ENCODE assay signal across 20 cellular contexts in the genomic region with DNA sequence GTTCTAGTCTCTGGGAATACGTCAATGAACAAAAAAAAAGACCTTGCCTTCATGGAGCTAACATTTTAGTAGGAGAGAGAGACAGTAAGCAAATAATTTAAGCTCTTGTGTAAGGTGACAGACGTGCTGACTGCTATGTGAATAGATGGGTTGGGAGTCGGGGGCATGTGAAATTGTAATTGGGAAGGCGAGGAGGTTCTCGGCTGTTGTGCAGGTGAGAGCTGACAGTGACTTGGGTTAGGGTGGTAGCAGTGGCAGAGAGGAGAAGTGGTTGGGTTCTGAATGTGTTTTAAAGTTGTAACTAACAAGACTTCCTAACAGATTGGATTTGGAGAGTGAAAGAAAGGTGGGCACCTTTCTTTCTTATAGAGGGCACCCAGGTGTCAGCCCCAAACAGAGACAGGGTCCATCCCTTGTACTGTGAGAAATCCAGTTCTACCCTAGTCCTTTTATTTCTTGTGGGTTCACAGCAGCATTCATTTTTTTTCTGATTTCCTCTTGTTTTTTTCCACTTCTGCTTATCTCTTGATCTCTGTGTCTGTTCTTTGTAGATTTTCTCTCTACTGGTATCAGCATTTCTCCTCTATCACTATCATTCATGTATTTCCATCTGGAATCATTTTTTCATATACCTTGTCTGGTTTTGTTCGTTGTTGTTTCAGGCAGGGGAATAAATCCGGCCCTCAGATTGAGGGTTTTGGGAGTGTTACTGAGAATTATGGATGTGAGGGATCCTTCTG. TPM values are rescaled to one million over a fixed set of nuclear protein-coding genes. Genes with fewer than 3 reads are reported as not detected.
A peak's percentile ranks its signal among the peaks of the same experiment; 100 is the strongest.
DNase-seq lines count a peak whose midpoint lies in the region; ATAC-seq and TF ChIP-seq lines count a peak whose summit lies in the region.
"Had no signal": no experiment of that assay in that cellular context is flagged by ENCODE, and none has a peak within 500 bp of the region (broad histone marks: within the 10 kb centered on the region; RNA-seq: fewer than 3 reads in every experiment).

No MANE protein-coding gene starts in this region.

- POLR2A ChIA-PET in activated CD4-positive, alpha-beta T cell treated with anti-CD3 and anti-CD28 coated beads for 36 hours (lab: Charles Lee), result interaction anchor here (0.6 kb wide), 1 partner anchor 1194 kb away, joined by 3 read pairs; no protein-coding TSS in a partner anchor
- POLR2A ChIA-PET in WTC11 (lab: Charles Lee), result no interaction called here
- POLR2A ChIA-PET in naive thymus-derived CD4-positive, alpha-beta T cell (lab: Charles Lee), result no interaction called here

- H3K4me1 ChIP-seq in naive thymus-derived CD4-positive, alpha-beta T cell (ENCODE audit: control insufficient read depth in 2 of 2, insufficient read depth in 2 of 2, low read length in 2 of 2), result peaks cover 0 to 11% of the 10 kb centered on the region in 2 donors

- no peak for TF ChIP-seq CTCF in WTC11 (IDR thresholded peaks at IDR 0.05)
- TF ChIP-seq CTCF in natural killer cell (IDR thresholded peaks at IDR 0.05), result no peak

- H3K4me3 Mint-ChIP-seq in activated CD4-positive, alpha-beta T cell treated with anti-CD3 and anti-CD28 coated beads, Interleukin-2, amount 10 ng/mL, durations not matched to agents 24 days and 14 days, result no peak overlapping the region
- no peak overlapping the region for H3K4me3 Mint-ChIP-seq in activated CD4-positive, alpha-beta T cell treated with anti-CD3 and anti-CD28 coated beads for 36 hours
- H3K4me3 Mint-ChIP-seq in WTC11 (no peak overlapping the region), natural killer cell (no peak overlapping the region)
- peak overlapping the region in 5 of 10 donors; percentile 6 to 14 (median 8) for H3K4me3 Mint-ChIP-seq in naive thymus-derived CD4-positive, alpha-beta T cell

- H3K27me3 ChIP-seq in naive thymus-derived CD4-positive, alpha-beta T cell (ENCODE audit: control insufficient read depth in 2 of 2, insufficient read depth in 2 of 2, low read length in 2 of 2), result no peaks in the 10 kb centered on the region
- no peaks in the 10 kb centered on the region for H3K27me3 ChIP-seq in H7 (ENCODE audit: control insufficient read depth, insufficient read depth, low read length)
- H3K27me3 ChIP-seq: BLaER1 treated with 17β-estradiol and CSF1 and Interleukin-3, amounts not matched to agents 10 nM and 100 nM had no signal

- H3K27ac ChIP-seq in naive thymus-derived CD4-positive, alpha-beta T cell (ENCODE audit: low read depth, low read length), result no peak overlapping the region
- H3K27ac ChIP-seq: 22Rv1; BLaER1 treated with 17β-estradiol and CSF1 and Interleukin-3, amounts not matched to agents 10 nM and 100 nM had no signal

- ATAC-seq in activated CD4-positive, alpha-beta T cell treated with anti-CD3 and anti-CD28 coated beads for 36 hours, result no peak
- ATAC-seq in WTC11 (no peak), natural killer cell (no peak)
- no peak for ATAC-seq in naive thymus-derived CD4-positive, alpha-beta T cell
- ATAC-seq: GM12878 had no signal

- intact Hi-C loops in activated CD4-positive, alpha-beta T cell treated with anti-CD3 and anti-CD28 coated beads, Interleukin-2, amount 10 ng/mL, durations not matched to agents 24 days and 14 days (cut with micrococcal nuclease), result no loop called here
- intact Hi-C loops in activated CD4-positive, alpha-beta T cell treated with anti-CD3 and anti-CD28 coated beads for 36 hours (cut with DNase I, micrococcal nuclease), result no loop called here
- intact Hi-C loops in naive thymus-derived CD4-positive, alpha-beta T cell (cut with micrococcal nuclease), result no loop called here
- intact Hi-C loops in natural killer cell (cut with micrococcal nuclease), result no loop called here

- CTCF ChIA-PET in activated CD4-positive, alpha-beta T cell treated with anti-CD3 and anti-CD28 coated beads for 36 hours (lab: Charles Lee), result interaction anchor here (0.6 kb wide), 1 partner anchor 35 kb away, joined by 3 read pairs; no protein-coding TSS in a partner anchor
- CTCF ChIA-PET in WTC11 (lab: Charles Lee), result interaction anchor here (0.6 kb wide), 1 partner anchor 43 kb away, joined by 3 read pairs; no protein-coding TSS in a partner anchor
- CTCF ChIA-PET in naive thymus-derived CD4-positive, alpha-beta T cell (lab: Charles Lee), result interaction anchor here (0.6 kb wide), 1 partner anchor 1497 kb away, joined by 4 read pairs; no protein-coding TSS in a partner anchor

- peak overlapping the region; percentile 49 for H3K27ac Mint-ChIP-seq in activated CD4-positive, alpha-beta T cell treated with anti-CD3 and anti-CD28 coated beads, Interleukin-2, amount 10 ng/mL, durations not matched to agents 24 days and 14 days
- no peak overlapping the region for H3K27ac Mint-ChIP-seq in activated CD4-positive, alpha-beta T cell treated with anti-CD3 and anti-CD28 coated beads for 36 hours
- H3K27ac Mint-ChIP-seq in WTC11, result peak overlapping the region; percentile 2; the same call in 1 of the 2 replicates
- peak overlapping the region in 7 of 9 donors; percentile 2 to 83 (median 19) for H3K27ac Mint-ChIP-seq in naive thymus-derived CD4-positive, alpha-beta T cell
- no peak overlapping the region for H3K27ac Mint-ChIP-seq in natural killer cell

- no peaks in the 10 kb centered on the region for H3K36me3 ChIP-seq in naive thymus-derived CD4-positive, alpha-beta T cell (ENCODE audit: control insufficient read depth in 2 of 3, insufficient read depth in 3 of 3, low read length in 3 of 3)
- H3K36me3 ChIP-seq in H7 (replicated peaks; ENCODE audit: control insufficient read depth, insufficient read depth, low read length), result peaks cover 32% of the 10 kb centered on the region

- H3K4me1 Mint-ChIP-seq in activated CD4-positive, alpha-beta T cell treated with anti-CD3 and anti-CD28 coated beads, Interleukin-2, amount 10 ng/mL, durations not matched to agents 24 days and 14 days, result peaks cover 18% of the 10 kb centered on the region
- peaks cover 12% of the 10 kb centered on the region for H3K4me1 Mint-ChIP-seq in activated CD4-positive, alpha-beta T cell treated with anti-CD3 and anti-CD28 coated beads for 36 hours
- no peaks in the 10 kb centered on the region for H3K4me1 Mint-ChIP-seq in WTC11
- peaks cover 15 to 20% (median 15%) of the 10 kb centered on the region in 7 donors for H3K4me1 Mint-ChIP-seq in naive thymus-derived CD4-positive, alpha-beta T cell
- H3K4me1 Mint-ChIP-seq in natural killer cell, result no peaks in the 10 kb centered on the region

- DNase-seq in activated CD4-positive, alpha-beta T cell treated with anti-CD3 and anti-CD28 coated beads, Interleukin-2, amount 10 ng/mL, durations not matched to agents 24 days and 14 days, result no peak
- DNase-seq in activated CD4-positive, alpha-beta T cell treated with anti-CD3 and anti-CD28 coated beads for 36 hours, result no peak
- DNase-seq in OCI-M1 (lab: John Stamatoyannopoulos, UW), result peak; percentile 27
- no peak for DNase-seq in WTC11 (ENCODE audit: low spot score)
- peak in 4 of 9 donors; percentile 10 to 27 (median 24) for DNase-seq in naive thymus-derived CD4-positive, alpha-beta T cell
- DNase-seq in H7, result no peak
- no peak for DNase-seq in natural killer cell
- no peak for DNase-seq in NOMO-1 (lab: John Stamatoyannopoulos, UW; ENCODE audit: unreplicated experiment in 2 of 2)
- DNase-seq: COR-L47, DMS153, HCEC 1CT, KG1, NCI-H1092, NCI-H2107, NCI-H226, NCI-H526 had no signal

- H3K4me3 ChIP-seq in naive thymus-derived CD4-positive, alpha-beta T cell (ENCODE audit: low read length), result no peak overlapping the region
- H3K4me3 ChIP-seq in H7 (ENCODE audit: insufficient read depth, low read depth, low read length), result no peak overlapping the region
- H3K4me3 ChIP-seq: BLaER1 treated with 17β-estradiol and CSF1 and Interleukin-3, amounts not matched to agents 10 nM and 100 nM; GM12878 had no signal

- H3K36me3 Mint-ChIP-seq in activated CD4-positive, alpha-beta T cell treated with anti-CD3 and anti-CD28 coated beads, Interleukin-2, amount 10 ng/mL, durations not matched to agents 24 days and 14 days (ENCODE audit: low read depth), result peaks cover 59% of the 10 kb centered on the region
- H3K36me3 Mint-ChIP-seq in activated CD4-positive, alpha-beta T cell treated with anti-CD3 and anti-CD28 coated beads for 36 hours (ENCODE audit: low read depth), result peaks cover 43% of the 10 kb centered on the region
- H3K36me3 Mint-ChIP-seq in WTC11 (peaks cover 48% of the 10 kb centered on the region), natural killer cell (no peaks in the 10 kb centered on the region)
- H3K36me3 Mint-ChIP-seq in naive thymus-derived CD4-positive, alpha-beta T cell, result peaks cover 0 to 17% (median 0%) of the 10 kb centered on the region in 5 donors

- H3K9me3 Mint-ChIP-seq in activated CD4-positive, alpha-beta T cell treated with anti-CD3 and anti-CD28 coated beads, Interleukin-2, amount 10 ng/mL, durations not matched to agents 24 days and 14 days, result no peaks in the 10 kb centered on the region
- H3K9me3 Mint-ChIP-seq in activated CD4-positive, alpha-beta T cell treated with anti-CD3 and anti-CD28 coated beads for 36 hours (ENCODE audit: low read depth), result no peaks in the 10 kb centered on the region
- H3K9me3 Mint-ChIP-seq in WTC11, result no peaks in the 10 kb centered on the region
- H3K9me3 Mint-ChIP-seq in naive thymus-derived CD4-positive, alpha-beta T cell, result no peaks in the 10 kb centered on the region
- no peaks in the 10 kb centered on the region for H3K9me3 Mint-ChIP-seq in natural killer cell

- no peaks in the 10 kb centered on the region for H3K27me3 Mint-ChIP-seq in activated CD4-positive, alpha-beta T cell treated with anti-CD3 and anti-CD28 coated beads, Interleukin-2, amount 10 ng/mL, durations not matched to agents 24 days and 14 days
- no peaks in the 10 kb centered on the region for H3K27me3 Mint-ChIP-seq in activated CD4-positive, alpha-beta T cell treated with anti-CD3 and anti-CD28 coated beads for 36 hours
- no peaks in the 10 kb centered on the region for H3K27me3 Mint-ChIP-seq in WTC11 (ENCODE audit: low read depth)
- H3K27me3 Mint-ChIP-seq in naive thymus-derived CD4-positive, alpha-beta T cell, result no peaks in the 10 kb centered on the region
- no peaks in the 10 kb centered on the region for H3K27me3 Mint-ChIP-seq in natural killer cell (ENCODE audit: low read depth in 2 of 2)

- H3K9me3 ChIP-seq in naive thymus-derived CD4-positive, alpha-beta T cell (ENCODE audit: control insufficient read depth in 2 of 3, low read length in 3 of 3), result no peaks in the 10 kb centered on the region
- H3K9me3 ChIP-seq: BLaER1 treated with 17β-estradiol and CSF1 and Interleukin-3, amounts not matched to agents 10 nM and 100 nM had no signal

RNA-seq across cellular contexts. Expression of a gene that starts 15.4 kb away (rescaled TPM):
- total RNA-seq in activated CD4-positive, alpha-beta T cell treated with anti-CD3 and anti-CD28 coated beads, Interleukin-2, amount 10 ng/mL, durations not matched to agents 24 days and 14 days, result 0.26 and 0.28 TPM in 2 replicates
- under 1 TPM; 0.39 TPM for total RNA-seq in activated CD4-positive, alpha-beta T cell treated with anti-CD3 and anti-CD28 coated beads for 36 hours
- 0.11 to 0.28 TPM in 2 of 3 replicates, not detected in the other for total RNA-seq in WTC11 (2021)
- under 1 TPM in 1 of 5 experiments, not detected in 4; 0.58 TPM for total RNA-seq in naive thymus-derived CD4-positive, alpha-beta T cell
- not detected for polyA plus RNA-seq in naive thymus-derived CD4-positive, alpha-beta T cell
- total RNA-seq in H7 (2014; rRNA removed; shearing (Covaris generic)), result 0.21 TPM in 1 of 2 replicates, not detected in the other
- total RNA-seq in natural killer cell, result under 1 TPM in 1 of 3 donors, not detected in 2; 0.12 TPM

RNA-seq across cellular contexts. Expression of a gene that starts 41.7 kb away (rescaled TPM):
- total RNA-seq in activated CD4-positive, alpha-beta T cell treated with anti-CD3 and anti-CD28 coated beads, Interleukin-2, amount 10 ng/mL, durations not matched to agents 24 days and 14 days, result not detected in 2 replicates
- not detected for total RNA-seq in activated CD4-positive, alpha-beta T cell treated with anti-CD3 and anti-CD28 coated beads for 36 hours
- total RNA-seq in WTC11 (2021) (not detected in 3 replicates), natural killer cell (not detected)
- not detected for total RNA-seq in naive thymus-derived CD4-positive, alpha-beta T cell
- not detected for polyA plus RNA-seq in naive thymus-derived CD4-positive, alpha-beta T cell
- total RNA-seq in H7 (2014; rRNA removed; shearing (Covaris generic)), result 0.38 TPM in 1 of 2 replicates, not detected in the other
- total RNA-seq: GM12878, MCF 10A had no signal
- polyA plus RNA-seq: GM12878 had no signal

Comparison
In these comparisons a context has a peak if more than half of its experiments do, and no peak if none do; other contexts are left out.
1. H3K27ac Mint-ChIP-seq: peak in activated CD4-positive, alpha-beta T cell treated with anti-CD3 and anti-CD28 coated beads, Interleukin-2, amount 10 ng/mL, durations not matched to agents 24 days and 14 days (single experiment), WTC11 (single experiment) and naive thymus-derived CD4-positive, alpha-beta T cell (7 of 9); none in activated CD4-positive, alpha-beta T cell treated with anti-CD3 and anti-CD28 coated beads for 36 hours (single experiment) and natural killer cell (0 of 2).